10 cellular contexts compared by ENCODE assay signal in genomic region chr1:77975386-77975785, GRCh38. TPM values are rescaled to one million over a fixed set of nuclear protein-coding genes. Genes with fewer than 3 reads are reported as not detected.
A peak's percentile ranks its signal among the peaks of the same experiment; 100 is the strongest.
DNase-seq lines count a peak whose midpoint lies in the region; ATAC-seq and TF ChIP-seq lines count a peak whose summit lies in the region.
"Had no signal": no experiment of that assay in that cellular context is flagged by ENCODE, and none has a peak within 500 bp of the region (broad histone marks: within the 10 kb centered on the region; RNA-seq: fewer than 3 reads in every experiment).

No MANE protein-coding gene starts in this region.

- TF ChIP-seq CTCF in fibroblast of mammary gland (conservative IDR thresholded peaks at IDR 0.05; ENCODE audit: control insufficient read depth, insufficient read depth, low read depth, low read length) (no peak), spleen (IDR thresholded peaks at IDR 0.05 in 8 of 11, conservative IDR thresholded peaks at IDR 0.05 in 3 of 11) (no peak)

- 24 to 44% (median 36%) methylated on average over 4 of the region's 4 CpGs for WGBS in spleen, 5 donors

- POLR2A ChIA-PET in T-cell (lab: Charles Lee): interaction anchor here (0.6 to 5.8 kb wide), 8 partner anchors 10 to 161 kb away, joined by 3 to 66 read pairs (median 8); partner anchors contain the start of gene DNAJB4 (in 2 of the 2)

- no peaks in the 10 kb centered on the region for H3K9me3 Mint-ChIP-seq in activated naive CD4-positive, alpha-beta T cell treated with anti-CD3 and anti-CD28 coated beads for 36 hours
- H3K9me3 Mint-ChIP-seq in T-cell: no peaks in the 10 kb centered on the region

- no peak for ATAC-seq in T-cell (replicated peaks in 1 of 4)
- ATAC-seq in HG02798 (IDR thresholded peaks at IDR 0.05; ENCODE audit: poor library complexity, unreplicated experiment): no peak
- no peak for ATAC-seq in GM18505 (IDR thresholded peaks at IDR 0.05; ENCODE audit: unreplicated experiment)

- no peak for DNase-seq in activated naive CD4-positive, alpha-beta T cell treated with anti-CD3 and anti-CD28 coated beads for 36 hours
- no peak for DNase-seq in activated naive CD4-positive, alpha-beta T cell treated with Interleukin-2 at 50 U/mL for 16 hours
- no peak for DNase-seq in T-cell
- DNase-seq in fibroblast of mammary gland (ENCODE audit: low read depth): peak; percentile 69
- DNase-seq in spleen: no peak
- no peak for DNase-seq in NCI-H82 (lab: John Stamatoyannopoulos, UW)
- DNase-seq: COR-L47, NCI-H2171 treated with DMSO at 0.1 percent for 48 hours had no signal

- H3K36me3 Mint-ChIP-seq in activated naive CD4-positive, alpha-beta T cell treated with anti-CD3 and anti-CD28 coated beads for 36 hours (ENCODE audit: low read depth): peaks cover 33% of the 10 kb centered on the region
- H3K36me3 Mint-ChIP-seq in T-cell: peaks cover 16% of the 10 kb centered on the region

- no peaks in the 10 kb centered on the region for H3K27me3 ChIP-seq in spleen (replicated peaks in 1 of 7)

- H3K4me3 ChIP-seq in fibroblast of mammary gland (ENCODE audit: control insufficient read depth, low read depth, low read length): peak overlapping the region; percentile 88
- peak overlapping the region in 5 of 8 donors; percentile 4 to 79 (median 64) for H3K4me3 ChIP-seq in spleen

- peak overlapping the region; percentile 85 for H3K27ac Mint-ChIP-seq in activated naive CD4-positive, alpha-beta T cell treated with anti-CD3 and anti-CD28 coated beads for 36 hours
- H3K27ac Mint-ChIP-seq in T-cell: peak overlapping the region; percentile 62 to 82

- H3K4me3 Mint-ChIP-seq in activated naive CD4-positive, alpha-beta T cell treated with anti-CD3 and anti-CD28 coated beads for 36 hours: no peak overlapping the region
- H3K4me3 Mint-ChIP-seq in T-cell: peak overlapping the region in 1 of 3 donors; percentile 80

- H3K27me3 Mint-ChIP-seq in activated naive CD4-positive, alpha-beta T cell treated with anti-CD3 and anti-CD28 coated beads for 36 hours (ENCODE audit: low read depth): no peaks in the 10 kb centered on the region
- no peaks in the 10 kb centered on the region for H3K27me3 Mint-ChIP-seq in T-cell

- peaks cover 0 to 57% (median 8%) of the 10 kb centered on the region in 6 donors for H3K36me3 ChIP-seq in spleen

- peaks cover 49 to 86% (median 79%) of the 10 kb centered on the region in 6 donors for H3K4me1 ChIP-seq in spleen

- CTCF ChIA-PET in activated naive CD4-positive, alpha-beta T cell treated with anti-CD3 and anti-CD28 coated beads for 36 hours (lab: Charles Lee): interaction anchor here (0.6 to 2.0 kb wide), 7 partner anchors 10 to 139 kb away, joined by 3 to 13 read pairs (median 4); partner anchors contain the start of gene DNAJB4
- CTCF ChIA-PET in T-cell (lab: Charles Lee): interaction anchor here in 1 of 2 donors (0.8 to 4.7 kb wide), 4 partner anchors 19 to 139 kb away, joined by 3 to 74 read pairs (median 6); partner anchors contain the start of gene DNAJB4

- intact Hi-C loops in activated naive CD4-positive, alpha-beta T cell treated with anti-CD3 and anti-CD28 coated beads for 36 hours (cut with micrococcal nuclease): loop anchor here (1.0 to 5.0 kb wide), 6 partner anchors 9 to 1688 kb away; partner anchors contain the start of genes AK5 and IFI44
- intact Hi-C loops in spleen (cut with DNase I; ENCODE audit: low total_unique reads): no loop called here

- H3K4me1 Mint-ChIP-seq in activated naive CD4-positive, alpha-beta T cell treated with anti-CD3 and anti-CD28 coated beads for 36 hours (ENCODE audit: low read depth): peaks cover 49% of the 10 kb centered on the region
- peaks cover 55 to 64% (median 55%) of the 10 kb centered on the region in 3 donors for H3K4me1 Mint-ChIP-seq in T-cell

- no peak for TF ChIP-seq POLR2A in spleen (IDR thresholded peaks at IDR 0.05)
- no peak for TF ChIP-seq POLR2A in GM18505 (IDR thresholded peaks at IDR 0.05; ENCODE audit: borderline replicate concordance, extremely low read depth, insufficient read depth, insufficient read length)

- peak overlapping the region in 6 of 8 donors; percentile 96 to 99 (median 99) for H3K27ac ChIP-seq in spleen

- H3K9me3 ChIP-seq in spleen: no peaks in the 10 kb centered on the region

RNA-seq across cellular contexts. Expression of gene FUBP1, which starts 3.5 kb away (rescaled TPM):
- 100 to 1,000 TPM; 243 to 244 TPM for total RNA-seq in activated naive CD4-positive, alpha-beta T cell treated with anti-CD3 and anti-CD28 coated beads for 36 hours
- total RNA-seq in T-cell (100 to 1,000 TPM; 180 to 224 (median 194) TPM), spleen (100 to 1,000 TPM; 151 to 196 (median 176) TPM)
- polyA plus RNA-seq in spleen: 10 to 100 TPM; 52.5 to 63.5 (median 60.3) TPM

RNA-seq across cellular contexts. Expression of gene DNAJB4, which starts 29.4 kb away (rescaled TPM):
- 10 to 100 TPM in 1 of 2 experiments, 1 to 10 TPM in 1; 9.7 to 10.4 TPM for total RNA-seq in activated naive CD4-positive, alpha-beta T cell treated with anti-CD3 and anti-CD28 coated beads for 36 hours
- 10 to 100 TPM in 4 of 5 donors, 1 to 10 TPM in 1; 10.0 to 19.6 (median 12.2) TPM for total RNA-seq in T-cell
- total RNA-seq in spleen: 10 to 100 TPM; 39.9 to 66.2 (median 57.9) TPM
- polyA plus RNA-seq in spleen: 10 to 100 TPM; 10.5 to 29.5 (median 11.4) TPM
